Comparison of ENCODE assay signal across 15 cellular contexts in genomic region chr5:135729582-135729879, GRCh38.
A peak's percentile ranks its signal among the peaks of the same experiment; 100 is the strongest.
DNase-seq lines count a peak whose midpoint lies in the region; ATAC-seq and TF ChIP-seq lines count a peak whose summit lies in the region.
"Had no signal": no experiment of that assay in that cellular context is flagged by ENCODE, and none has a peak within 500 bp of the region (broad histone marks: within the 10 kb centered on the region; RNA-seq: fewer than 3 reads in every experiment).

No MANE protein-coding gene starts in this region.

- POLR2A ChIA-PET in BJ (lab: Charles Lee), result interaction anchor here (0.6 kb wide), 1 partner anchor 138 kb away, joined by 3 read pairs; no protein-coding TSS in a partner anchor

- H3K27me3 ChIP-seq in BJ (ENCODE audit: control insufficient read depth, insufficient read depth, low read length), result no peaks in the 10 kb centered on the region
- H3K27me3 ChIP-seq: heart right ventricle, vagina had no signal

- H3K9me3 Mint-ChIP-seq in brain, result no peaks in the 10 kb centered on the region
- H3K9me3 Mint-ChIP-seq in immature natural killer cell, result no peaks in the 10 kb centered on the region
- H3K9me3 Mint-ChIP-seq: naive thymus-derived CD8-positive, alpha-beta T cell; T-helper 1 cell treated with Interleukin-12 subunit alpha and Interleukin-12 subunit beta and Interleukin-4 antibody, amounts not matched to agents 30 μg/mL and 1 μg/mL, for 36 hours had no signal

- H3K36me3 Mint-ChIP-seq in brain, result no peaks in the 10 kb centered on the region
- H3K36me3 Mint-ChIP-seq in immature natural killer cell, result no peaks in the 10 kb centered on the region
- H3K36me3 Mint-ChIP-seq: naive thymus-derived CD8-positive, alpha-beta T cell had no signal

- no peaks in the 10 kb centered on the region for H3K36me3 ChIP-seq in BJ (ENCODE audit: control insufficient read depth, insufficient read depth, low read length)
- H3K36me3 ChIP-seq: HAP-1, heart right ventricle, vagina had no signal

- TF ChIP-seq CTCF in BJ (IDR thresholded peaks at IDR 0.05; ENCODE audit: insufficient read depth, low read depth, low read length) (peak; percentile 12; the same call in 1 of the 2 replicates), LNCaP clone FGC (IDR thresholded peaks at IDR 0.05; ENCODE audit: control insufficient read depth, extremely low read depth, insufficient read depth) (peak; percentile 40), brain (conservative IDR thresholded peaks at IDR 0.05) (peak; percentile 78 to 82)

- peak overlapping the region in 1 of 5 experiments; percentile 57 for H3K27ac Mint-ChIP-seq in brain
- H3K27ac Mint-ChIP-seq in immature natural killer cell, result no peak overlapping the region
- H3K27ac Mint-ChIP-seq: naive thymus-derived CD8-positive, alpha-beta T cell; T-helper 1 cell treated with Interleukin-12 subunit alpha and Interleukin-12 subunit beta and Interleukin-4 antibody, amounts not matched to agents 30 μg/mL and 1 μg/mL, for 36 hours had no signal

- H3K4me3 ChIP-seq in BJ (ENCODE audit: low read depth, low read length) (no peak overlapping the region), LNCaP clone FGC (ENCODE audit: low read depth, low read length) (no peak overlapping the region)
- H3K4me3 ChIP-seq: HAP-1, heart right ventricle, vagina had no signal

- H3K4me1 Mint-ChIP-seq in brain (peaks cover 13% of the 10 kb centered on the region), immature natural killer cell (no peaks in the 10 kb centered on the region)
- H3K4me1 Mint-ChIP-seq: naive thymus-derived CD8-positive, alpha-beta T cell had no signal

- ATAC-seq in GM21367 (IDR thresholded peaks at IDR 0.05; ENCODE audit: unreplicated experiment) (no peak), GM18870 (IDR thresholded peaks at IDR 0.05; ENCODE audit: unreplicated experiment) (no peak)
- ATAC-seq: heart right ventricle; naive thymus-derived CD8-positive, alpha-beta T cell had no signal

- CTCF ChIA-PET in BJ (lab: Yijun Ruan, JAX), result interaction anchor here (1.0 to 2.3 kb wide), 6 partner anchors 14 to 179 kb away, joined by 3 to 24 read pairs (median 3); no protein-coding TSS in a partner anchor

- DNase-seq in BJ (ENCODE audit: low read depth), result no peak
- DNase-seq in LNCaP clone FGC (ENCODE audit: low read depth), result no peak
- DNase-seq in midbrain (lab: John Stamatoyannopoulos, UW), result peak; percentile 29
- DNase-seq in foreskin melanocyte, result no peak
- no peak for DNase-seq in immature natural killer cell
- DNase-seq: Calu3; cerebellar nuclear complex; heart right ventricle; naive thymus-derived CD8-positive, alpha-beta T cell had no signal

- no peaks in the 10 kb centered on the region for H3K27me3 Mint-ChIP-seq in brain
- H3K27me3 Mint-ChIP-seq in immature natural killer cell (ENCODE audit: low read depth in 3 of 3), result peaks cover 0 to 3% (median 0%) of the 10 kb centered on the region in 3 donors

- H3K4me3 Mint-ChIP-seq in brain, result no peak overlapping the region
- H3K4me3 Mint-ChIP-seq in immature natural killer cell, result no peak overlapping the region
- H3K4me3 Mint-ChIP-seq: naive thymus-derived CD8-positive, alpha-beta T cell; T-helper 1 cell treated with Interleukin-12 subunit alpha and Interleukin-12 subunit beta and Interleukin-4 antibody, amounts not matched to agents 30 μg/mL and 1 μg/mL, for 36 hours had no signal

Comparison
In these comparisons a context has a peak if more than half of its experiments do, and no peak if none do; other contexts are left out.
1. CTCF ChIP-seq: peak in every context shown above with its lines; median percentile 80 in brain; 40 in LNCaP clone FGC; 12 in BJ.